In genomic region chr19:41521860-41522555, GRCh38 we compare ENCODE assay signal across 8 cellular contexts. TPM values are rescaled to one million over a fixed set of nuclear protein-coding genes. Genes with fewer than 3 reads are reported as not detected.
DNase-seq lines count a peak whose midpoint lies in the region; ATAC-seq and TF ChIP-seq lines count a peak whose summit lies in the region.

No MANE protein-coding gene starts in this region.

- no peaks in the 10 kb centered on the region for H3K9me3 Mint-ChIP-seq in activated naive CD4-positive, alpha-beta T cell treated with anti-CD3 and anti-CD28 coated beads, Interleukin-2, amount 50 U/mL, for 24 hours

- H3K9me3 ChIP-seq in MM.1S (replicated peaks; ENCODE audit: insufficient read depth, low read length): no peaks in the 10 kb centered on the region

- no peaks in the 10 kb centered on the region for H4K20me1 ChIP-seq in MM.1S (ENCODE audit: insufficient read depth, low read length)

- no peaks in the 10 kb centered on the region for H3K36me3 Mint-ChIP-seq in activated naive CD4-positive, alpha-beta T cell treated with anti-CD3 and anti-CD28 coated beads, Interleukin-2, amount 50 U/mL, for 24 hours

- peak overlapping the region; percentile 82 for H3K4me2 ChIP-seq in MM.1S (ENCODE audit: low read depth, low read length)

- 2 to 3% methylated on average over 49 to 51 of the region's 58 CpGs for WGBS in lower leg skin, 2 donors

- ATAC-seq in GM18498 (IDR thresholded peaks at IDR 0.05; ENCODE audit: unreplicated experiment) (peak; percentile 53), HG03460 (IDR thresholded peaks at IDR 0.05; ENCODE audit: unreplicated experiment) (no peak), GM21786 (IDR thresholded peaks at IDR 0.05; ENCODE audit: unreplicated experiment) (no peak)

- no peak for DNase-seq in MM.1S
- DNase-seq in lower leg skin (ENCODE audit: low spot score in 2 of 2): no peak
- DNase-seq in kidney tubule cell (ENCODE audit: low spot score): no peak
- no peak for DNase-seq in COLO829 (ENCODE audit: low spot score)

- H3K27me3 ChIP-seq in MM.1S (replicated peaks; ENCODE audit: insufficient read depth, low read length): no peaks in the 10 kb centered on the region; the same call in 1 of the 2 replicates

- H3K4me3 Mint-ChIP-seq in activated naive CD4-positive, alpha-beta T cell treated with anti-CD3 and anti-CD28 coated beads, Interleukin-2, amount 50 U/mL, for 24 hours: peak overlapping the region; percentile 85

- peak overlapping the region; percentile 98 for H3K27ac Mint-ChIP-seq in activated naive CD4-positive, alpha-beta T cell treated with anti-CD3 and anti-CD28 coated beads, Interleukin-2, amount 50 U/mL, for 24 hours

- TF ChIP-seq CTCF in MM.1S (IDR thresholded peaks at IDR 0.05; ENCODE audit: low read length) (no peak), lower leg skin (IDR thresholded peaks at IDR 0.05) (no peak)

- peak overlapping the region; percentile 70 for H3K9ac ChIP-seq in MM.1S (ENCODE audit: low read length)

- H3K79me2 ChIP-seq in MM.1S (ENCODE audit: low read length): no peaks in the 10 kb centered on the region

- no peak for TF ChIP-seq POLR2A in lower leg skin (IDR thresholded peaks at IDR 0.05)

- H2AFZ ChIP-seq in MM.1S (ENCODE audit: low read length): peak overlapping the region; percentile 85

- intact Hi-C loops in lower leg skin (cut with DNase I; ENCODE audit: low total_unique reads): no loop called here

- no peaks in the 10 kb centered on the region for H3K36me3 ChIP-seq in MM.1S (replicated peaks; ENCODE audit: insufficient read depth, low read length)

- H3K27me3 Mint-ChIP-seq in activated naive CD4-positive, alpha-beta T cell treated with anti-CD3 and anti-CD28 coated beads, Interleukin-2, amount 50 U/mL, for 24 hours: peaks cover 2% of the 10 kb centered on the region

- peaks cover 28% of the 10 kb centered on the region for H3K4me1 Mint-ChIP-seq in activated naive CD4-positive, alpha-beta T cell treated with anti-CD3 and anti-CD28 coated beads, Interleukin-2, amount 50 U/mL, for 24 hours

- peaks cover 15% of the 10 kb centered on the region; the same call in 1 of the 2 replicates for H3F3A ChIP-seq in MM.1S (ENCODE audit: insufficient read depth, low read length)

- H3K4me3 ChIP-seq in MM.1S (ENCODE audit: low read length) (peak overlapping the region; percentile 61), lower leg skin (ENCODE audit: low read depth, poor library complexity, severe bottlenecking) (peak overlapping the region; percentile 14)

- peak overlapping the region; percentile 83; the same call in 1 of the 2 replicates for H3K27ac ChIP-seq in MM.1S (ENCODE audit: low read length)

- peaks cover 22% of the 10 kb centered on the region for H3K4me1 ChIP-seq in MM.1S (ENCODE audit: low read length)

- H3K9me2 ChIP-seq in MM.1S (replicated peaks; ENCODE audit: insufficient read depth, low read length): no peaks in the 10 kb centered on the region

RNA-seq across cellular contexts. Expression of gene CEACAM21, which starts 54.0 kb away (rescaled TPM):
- total RNA-seq in lower leg skin: under 1 TPM in 1 of 4 donors, not detected in 3; 0.75 TPM
